In genomic region chr5:139312075-139312474, GRCh38 we compare ENCODE assay signal across 23 cellular contexts. TPM values are rescaled to one million over a fixed set of nuclear protein-coding genes. Genes with fewer than 3 reads are reported as not detected.
DNase-seq lines count a peak whose midpoint lies in the region; ATAC-seq and TF ChIP-seq lines count a peak whose summit lies in the region.
"Had no signal": no experiment of that assay in that cellular context is flagged by ENCODE, and none has a peak within 500 bp of the region (broad histone marks: within the 10 kb centered on the region; RNA-seq: fewer than 3 reads in every experiment).

No MANE protein-coding gene starts in this region.

- peaks cover 72% of the 10 kb centered on the region for H4K20me1 ChIP-seq in HCT116 (ENCODE audit: insufficient read depth)
- H4K20me1 ChIP-seq in OCI-LY7 (ENCODE audit: insufficient read depth, low read length): peaks cover 77% of the 10 kb centered on the region

- H3K4me1 ChIP-seq in HCT116 (ENCODE audit: control insufficient read depth in 1 of 2, insufficient read depth in 2 of 2, low read length in 2 of 2) (peaks cover 36 to 57% of the 10 kb centered on the region in 2 experiments), OCI-LY7 (ENCODE audit: insufficient read depth, low read length, poor library complexity, severe bottlenecking) (peaks cover 21% of the 10 kb centered on the region)

- no peak for TF ChIP-seq CTCF in HCT116 (IDR thresholded peaks at IDR 0.05 in 2 of 3, conservative IDR thresholded peaks at IDR 0.05 in 1 of 3; ENCODE audit: borderline replicate concordance in 1 of 3, insufficient read depth in 1 of 3, low read depth in 2 of 3, low read length in 2 of 3)
- no peak for TF ChIP-seq CTCF in nephron progenitor cell (IDR thresholded peaks at IDR 0.05)
- TF ChIP-seq CTCF in OCI-LY7 (conservative IDR thresholded peaks at IDR 0.05; ENCODE audit: low read length): no peak
- TF ChIP-seq CTCF in omental fat pad (IDR thresholded peaks at IDR 0.05): no peak

- no peak for TF ChIP-seq POLR2A in HCT116 (IDR thresholded peaks at IDR 0.05; ENCODE audit: borderline replicate concordance, extremely low read depth, insufficient read depth, insufficient read length)

- H3K27me3 ChIP-seq in HCT116 (ENCODE audit: insufficient read depth, low read length): no peaks in the 10 kb centered on the region
- H3K27me3 ChIP-seq: tibial nerve had no signal

- ATAC-seq in HCT116: no peak
- ATAC-seq in omental fat pad (ENCODE audit: low FRiP score): no peak
- ATAC-seq: activated T-helper 17 cell treated with anti-CD3 and anti-CD28 coated beads, Interleukin-2, amount 50 U/mL, for 72 hours; left cardiac atrium had no signal

- H3K79me2 ChIP-seq in HCT116 (ENCODE audit: insufficient read depth, low read length) (peaks cover 100% of the 10 kb centered on the region), OCI-LY7 (ENCODE audit: insufficient read depth, low read depth, low read length) (peaks cover 100% of the 10 kb centered on the region)

- H3K36me3 Mint-ChIP-seq in nephron progenitor cell (ENCODE audit: low read depth): peaks cover 45% of the 10 kb centered on the region
- peaks cover 44% of the 10 kb centered on the region for H3K36me3 Mint-ChIP-seq in activated CD4-positive, alpha-beta T cell treated with anti-CD3 and anti-CD28 coated beads, Interleukin-2, amount 10 ng/mL, durations not matched to agents 24 days and 14 days (ENCODE audit: low read depth)

- H3K36me3 ChIP-seq in HCT116 (ENCODE audit: control insufficient read depth in 1 of 2, insufficient read depth in 2 of 2, low read length in 2 of 2) (peaks cover 9 to 21% of the 10 kb centered on the region in 2 experiments; a peak in 3 of 4 replicates), OCI-LY7 (ENCODE audit: insufficient read depth, low read length) (peaks cover 97% of the 10 kb centered on the region)

- POLR2A ChIA-PET in HCT116 (lab: Charles Lee): interaction anchor here (0.8 to 1.5 kb wide), 2 partner anchors 18 to 19 kb away, joined by 3 read pairs; partner anchors contain the start of gene MATR3
- POLR2A ChIA-PET in OCI-LY7 (lab: Charles Lee): interaction anchor here (0.8 to 1.6 kb wide), 6 partner anchors 8 to 19 kb away, joined by 3 to 6 read pairs (median 4); partner anchors contain the start of gene MATR3

- H2AFZ ChIP-seq in HCT116 (ENCODE audit: low read depth, low read length, poor library complexity, severe bottlenecking) (no peak overlapping the region), OCI-LY7 (ENCODE audit: low read length) (no peak overlapping the region)
- H2AFZ ChIP-seq: GM23248 had no signal

- CTCF ChIA-PET in HCT116 (lab: Charles Lee): no interaction called here
- CTCF ChIA-PET in OCI-LY7 (lab: Charles Lee; ENCODE audit: unreplicated experiment): no interaction called here

- H3K4me2 ChIP-seq in HCT116 (ENCODE audit: low read length) (no peak overlapping the region; the same call in 1 of the 2 replicates), OCI-LY7 (ENCODE audit: low read length) (no peak overlapping the region)

- no peak overlapping the region for H3K9ac ChIP-seq in HCT116 (ENCODE audit: low read length)
- H3K9ac ChIP-seq: GM23248 had no signal

- H3K27ac ChIP-seq in HCT116 (ENCODE audit: low read depth, low read length) (peak overlapping the region; percentile 39; the same call in 1 of the 2 replicates), OCI-LY7 (ENCODE audit: low read depth, low read length, poor library complexity, severe bottlenecking) (no peak overlapping the region)
- H3K27ac ChIP-seq: 22Rv1, coronary artery, GM23248, SK-N-MC, tibial nerve had no signal

- BruUV-seq in HCT116 (replicated peaks; lab: Mats Ljungman, UMichigan) (no TSS peak), OCI-LY7 (replicated peaks; lab: Mats Ljungman, UMichigan) (no TSS peak)

- H3K27ac Mint-ChIP-seq in nephron progenitor cell: peak overlapping the region; percentile 84
- H3K27ac Mint-ChIP-seq in activated CD4-positive, alpha-beta T cell treated with anti-CD3 and anti-CD28 coated beads, Interleukin-2, amount 10 ng/mL, durations not matched to agents 24 days and 14 days: no peak overlapping the region
- H3K27ac Mint-ChIP-seq: activated naive CD8-positive, alpha-beta T cell treated with anti-CD3 and anti-CD28 coated beads, Interleukin-2, amount 10 ng/mL, durations not matched to agents 7 days and 5 days had no signal

- H3K4me1 Mint-ChIP-seq in nephron progenitor cell: peaks cover 42% of the 10 kb centered on the region
- H3K4me1 Mint-ChIP-seq in activated CD4-positive, alpha-beta T cell treated with anti-CD3 and anti-CD28 coated beads, Interleukin-2, amount 10 ng/mL, durations not matched to agents 24 days and 14 days: peaks cover 38% of the 10 kb centered on the region

- H3K27me3 Mint-ChIP-seq in nephron progenitor cell (ENCODE audit: low read depth, poor library complexity): no peaks in the 10 kb centered on the region
- no peaks in the 10 kb centered on the region for H3K27me3 Mint-ChIP-seq in activated CD4-positive, alpha-beta T cell treated with anti-CD3 and anti-CD28 coated beads, Interleukin-2, amount 10 ng/mL, durations not matched to agents 24 days and 14 days
- H3K27me3 Mint-ChIP-seq: activated naive CD8-positive, alpha-beta T cell treated with anti-CD3 and anti-CD28 coated beads, Interleukin-2, amount 10 ng/mL, durations not matched to agents 7 days and 5 days; activated T-helper 17 cell treated with anti-CD3 and anti-CD28 coated beads, Interleukin-2, amount 50 U/mL, for 72 hours; memory B cell had no signal

- no peak for TF ChIP-seq RAD21 in HCT116 (IDR thresholded peaks at IDR 0.05; ENCODE audit: low read depth)

- H3K9me3 ChIP-seq in HCT116 (ENCODE audit: control insufficient read depth in 1 of 2, insufficient read depth in 1 of 2, low read depth in 1 of 2, low read length in 2 of 2) (no peaks in the 10 kb centered on the region), OCI-LY7 (ENCODE audit: low read length) (no peaks in the 10 kb centered on the region)
- H3K9me3 ChIP-seq: tibial nerve had no signal

- H3K4me3 ChIP-seq in HCT116 (replicated peaks in 1 of 2; ENCODE audit: low read depth in 1 of 2, low read length in 2 of 2) (no peak overlapping the region), OCI-LY7 (ENCODE audit: low read depth, low read length, poor library complexity, severe bottlenecking) (no peak overlapping the region)
- H3K4me3 ChIP-seq: coronary artery, GM23248, SK-N-MC, tibial nerve had no signal

- H3K9me2 ChIP-seq in HCT116 (ENCODE audit: insufficient read depth) (no peaks in the 10 kb centered on the region), OCI-LY7 (ENCODE audit: insufficient read depth, low read length) (no peaks in the 10 kb centered on the region)

- H3K9me3 Mint-ChIP-seq in nephron progenitor cell: no peaks in the 10 kb centered on the region
- H3K9me3 Mint-ChIP-seq in activated CD4-positive, alpha-beta T cell treated with anti-CD3 and anti-CD28 coated beads, Interleukin-2, amount 10 ng/mL, durations not matched to agents 24 days and 14 days: no peaks in the 10 kb centered on the region
- H3K9me3 Mint-ChIP-seq: activated naive CD8-positive, alpha-beta T cell treated with anti-CD3 and anti-CD28 coated beads, Interleukin-2, amount 10 ng/mL, durations not matched to agents 7 days and 5 days; activated T-helper 17 cell treated with anti-CD3 and anti-CD28 coated beads, Interleukin-2, amount 50 U/mL, for 72 hours; memory B cell had no signal

- DNase-seq in NCI-H510A treated with DMSO at 0.1 percent for 48 hours (lab: John Stamatoyannopoulos, UW) (peak; percentile 23), NCI-H510A (lab: John Stamatoyannopoulos, UW) (no peak), HCT116 (ENCODE audit: low read depth, low spot score) (no peak), NCI-H524 treated with DMSO at 0.1 percent for 48 hours (lab: John Stamatoyannopoulos, UW) (peak; percentile 72), nephron progenitor cell (peak; percentile 30), OCI-LY7 (ENCODE audit: low spot score) (no peak), omental fat pad (ENCODE audit: low spot score) (no peak)
- no peak for DNase-seq in activated CD4-positive, alpha-beta T cell treated with anti-CD3 and anti-CD28 coated beads, Interleukin-2, amount 10 ng/mL, durations not matched to agents 24 days and 14 days
- DNase-seq: activated CD4-positive, alpha-beta T cell treated with anti-CD3 and anti-CD28 coated beads, Interleukin-2, amount 50 U/mL, for 1 hour; activated naive CD8-positive, alpha-beta T cell treated with anti-CD3 and anti-CD28 coated beads, Interleukin-2, amount 10 ng/mL, durations not matched to agents 7 days and 5 days; GM23248; left cardiac atrium; NCI-H1105 treated with DMSO at 0.1 percent for 48 hours; NCI-H2081 treated with DMSO at 0.1 percent for 48 hours; nucleus accumbens; stimulated activated CD4-positive, alpha-beta T cell treated with anti-CD3 and anti-CD28 coated beads, Interleukin-4, amount 100 ng/mL, for 1 hour; stimulated activated naive CD4-positive, alpha-beta T cell treated with Interleukin-2 at 50 U/mL for 16 hours had no signal

- intact Hi-C loops in HCT116 (cut with micrococcal nuclease) (no loop called here), OCI-LY7 (cut with micrococcal nuclease; ENCODE audit: unreplicated experiment) (no loop called here)
- intact Hi-C loops in activated CD4-positive, alpha-beta T cell treated with anti-CD3 and anti-CD28 coated beads, Interleukin-2, amount 10 ng/mL, durations not matched to agents 24 days and 14 days (cut with micrococcal nuclease): no loop called here

- RAD21 ChIA-PET in HCT116 (lab: Charles Lee; ENCODE audit: low non-redundant PET in 1 of 2, low total read pairs in 2 of 2, uncharacterized antibody in 2 of 2, unreplicated experiment in 2 of 2): no interaction called here

- no peak overlapping the region for H3K4me3 Mint-ChIP-seq in nephron progenitor cell
- H3K4me3 Mint-ChIP-seq in activated CD4-positive, alpha-beta T cell treated with anti-CD3 and anti-CD28 coated beads, Interleukin-2, amount 10 ng/mL, durations not matched to agents 24 days and 14 days: no peak overlapping the region
- H3K4me3 Mint-ChIP-seq: activated naive CD8-positive, alpha-beta T cell treated with anti-CD3 and anti-CD28 coated beads, Interleukin-2, amount 10 ng/mL, durations not matched to agents 7 days and 5 days; memory B cell had no signal

RNA-seq across cellular contexts. Expression of gene MATR3, which starts 18.5 kb away (rescaled TPM):
- total RNA-seq in HCT116 (2021; ENCODE audit: unreplicated experiment): 123 TPM
- 64.6 and 94.3 TPM in 2 replicates for polyA plus RNA-seq in HCT116 (2012)
- 205 and 276 TPM in 2 replicates for total RNA-seq in OCI-LY7 (2014; rRNA removed; shearing (Covaris generic))
- 270 and 274 TPM in 2 replicates for total RNA-seq in OCI-LY7 (2022)
- 100 to 1,000 TPM; 155 to 222 (median 211) TPM for total RNA-seq in omental fat pad
- 243 and 258 TPM in 2 replicates for total RNA-seq in activated CD4-positive, alpha-beta T cell treated with anti-CD3 and anti-CD28 coated beads, Interleukin-2, amount 10 ng/mL, durations not matched to agents 24 days and 14 days

RNA-seq across cellular contexts. Expression of gene PAIP2, which starts 29.6 kb away (rescaled TPM):
- total RNA-seq in HCT116 (2021; ENCODE audit: unreplicated experiment) (108 TPM), OCI-LY7 (2022) (97.8 and 113 TPM in 2 replicates), omental fat pad (100 to 1,000 TPM in 2 of 4 donors, 10 to 100 TPM in 2; 73.1 to 113 (median 103) TPM)
- 84.6 and 88.0 TPM in 2 replicates for polyA plus RNA-seq in HCT116 (2012)
- 64.3 and 73.6 TPM in 2 replicates for total RNA-seq in OCI-LY7 (2014; rRNA removed; shearing (Covaris generic))
- total RNA-seq in activated CD4-positive, alpha-beta T cell treated with anti-CD3 and anti-CD28 coated beads, Interleukin-2, amount 10 ng/mL, durations not matched to agents 24 days and 14 days: 83.3 and 93.8 TPM in 2 replicates

Comparison
In these comparisons a context has a peak if more than half of its experiments do, and no peak if none do; other contexts are left out.
1. DNase-seq: peak in NCI-H510A treated with DMSO at 0.1 percent for 48 hours (single experiment), NCI-H524 treated with DMSO at 0.1 percent for 48 hours (single experiment) and nephron progenitor cell (single experiment); none in NCI-H510A (single experiment), HCT116 (single experiment), OCI-LY7 (single experiment), omental fat pad (single experiment) and activated CD4-positive, alpha-beta T cell treated with anti-CD3 and anti-CD28 coated beads, Interleukin-2, amount 10 ng/mL, durations not matched to agents 24 days and 14 days (single experiment).